In the genomic region with DNA sequence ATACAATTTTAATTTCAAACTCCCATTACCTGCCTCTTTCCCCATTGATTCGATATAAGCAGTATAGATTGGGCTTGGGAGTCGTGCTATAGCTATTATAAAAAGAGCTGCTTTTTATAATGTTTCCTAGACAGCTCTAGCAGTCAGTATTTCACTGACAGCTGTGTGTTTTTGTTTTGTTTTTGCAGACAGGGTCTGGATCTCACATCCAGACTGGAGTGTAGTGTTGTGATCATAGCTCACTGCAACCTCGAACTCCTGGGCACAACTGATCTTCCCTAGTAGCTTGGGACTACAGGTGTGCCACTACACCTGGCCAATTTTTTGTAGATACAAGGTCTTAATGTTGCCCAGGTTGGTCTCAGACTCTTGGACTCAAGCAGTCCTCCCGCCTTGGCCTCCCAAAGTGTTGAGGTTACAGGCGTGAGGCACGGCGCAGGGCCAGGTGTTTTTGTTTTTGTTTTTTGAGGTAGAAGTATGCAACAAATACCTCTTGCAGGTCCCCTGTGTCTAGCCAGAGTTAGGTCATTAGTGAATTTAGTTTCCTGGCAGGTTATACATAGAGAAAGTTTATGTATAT, we compare ENCODE assay signal across 8 cellular contexts. TPM values are rescaled to one million over a fixed set of nuclear protein-coding genes. Genes with fewer than 3 reads are reported as not detected.
A peak's percentile ranks its signal among the peaks of the same experiment; 100 is the strongest.
DNase-seq lines count a peak whose midpoint lies in the region; ATAC-seq, FAIRE-seq and TF ChIP-seq lines count a peak whose summit lies in the region.

No MANE protein-coding gene starts in this region.

- no peak for TF ChIP-seq POLR2A in K562 (conservative IDR thresholded peaks at IDR 0.05)

- BruUV-seq in K562 (replicated peaks; lab: Mats Ljungman, UMichigan) = no TSS peak

- peak overlapping the region; percentile 97; the same call in 1 of the 2 replicates for H3K27ac ChIP-seq in 22Rv1
- peak overlapping the region; percentile 98 for H3K27ac ChIP-seq in HL-60 (replicated peaks)
- H3K27ac ChIP-seq in K562 (ENCODE audit: extremely low read depth, low read depth, low read length) = peak overlapping the region; percentile 97
- peak overlapping the region; percentile 99 for H3K27ac ChIP-seq in mesodermal cell (ENCODE audit: low read depth, low read length, severe bottlenecking)

- H3K36me3 ChIP-seq in K562 (ENCODE audit: control insufficient read depth, insufficient read depth, low read length) (peaks cover 52% of the 10 kb centered on the region), mesodermal cell (ENCODE audit: control insufficient read depth, insufficient read depth, low read length) (peaks cover 33% of the 10 kb centered on the region)

- ATAC-seq in K562 = no peak

- DNase-seq in HL-60 (ENCODE audit: low read depth in 1 of 2, low spot score in 1 of 2) = no peak
- no peak for DNase-seq in K562 (ENCODE audit: extremely low read depth in 1 of 4, low spot score in 3 of 4)
- DNase-seq in stimulated activated naive CD4-positive, alpha-beta T cell (lab: John Stamatoyannopoulos, UW) = no peak
- DNase-seq in A172 (ENCODE audit: low spot score) = no peak
- no peak for DNase-seq in NCI-H1417 treated with DMSO at 0.1 percent for 48 hours (lab: John Stamatoyannopoulos, UW)
- no peak for DNase-seq in effector CD4-positive, alpha-beta T cell

- peaks cover 35% of the 10 kb centered on the region for H4K20me1 ChIP-seq in K562 (replicated peaks; ENCODE audit: control insufficient read depth, insufficient read depth, low read length)

- H3K4me3 ChIP-seq in HL-60 (replicated peaks; ENCODE audit: insufficient read depth, low read length) = peak overlapping the region; percentile 92
- peak overlapping the region; percentile 88 for H3K4me3 ChIP-seq in K562
- peak overlapping the region; percentile 100 for H3K4me3 ChIP-seq in mesodermal cell (ENCODE audit: extremely low read depth, insufficient read depth, low read length, poor library complexity, severe bottlenecking)

- peak overlapping the region; percentile 89 to 99 for H3K9ac ChIP-seq in K562 (ENCODE audit: insufficient read depth in 1 of 2, low read depth in 2 of 2, low read length in 2 of 2)

- 4% methylated on average over 7 of the region's 7 CpGs for WGBS in K562 (ENCODE audit: insufficient coverage, low coverage, missing lambda C conversion rate)
- 30 to 42% methylated on average over 1 to 5 of the region's 7 CpGs for WGBS in mesodermal cell (ENCODE audit: insufficient coverage in 2 of 2), 2 experiments

- H3K27me3 ChIP-seq in HL-60 (ENCODE audit: insufficient read depth, poor library complexity, severe bottlenecking) = no peaks in the 10 kb centered on the region
- no peaks in the 10 kb centered on the region for H3K27me3 ChIP-seq in K562 (ENCODE audit: control insufficient read depth in 2 of 2, insufficient read depth in 2 of 2, low read length in 2 of 2)

- H3K9me1 ChIP-seq in K562 (ENCODE audit: control insufficient read depth, insufficient read depth, low read length) = peaks cover 3% of the 10 kb centered on the region

- no peak for FAIRE-seq in K562 (lab: Jason Lieb, UNC)

- CTCF ChIA-PET in K562 (lab: Yijun Ruan, JAX; ENCODE audit: low intra/inter-chr PET ratio) = no interaction called here

- no peak for TF ChIP-seq RAD21 in K562 (CRISPR knock-in tag; conservative IDR thresholded peaks at IDR 0.05 in 1 of 2, IDR thresholded peaks at IDR 0.05 in 1 of 2)

- no peak for TF ChIP-seq EP300 in K562 (IDR thresholded peaks at IDR 0.05; ENCODE audit: low read length)

- H3K9me3 ChIP-seq in K562 (replicated peaks; ENCODE audit: control insufficient read depth, insufficient read depth, low read depth, low read length) (no peaks in the 10 kb centered on the region), mesodermal cell (ENCODE audit: control insufficient read depth, low read length) (no peaks in the 10 kb centered on the region)

- intact Hi-C loops in K562 (cut with micrococcal nuclease) = no loop called here

- POLR2A ChIA-PET in K562 (lab: Yijun Ruan, JAX) = interaction anchor here (0.6 to 10.2 kb wide), 38 partner anchors 9 to 1223 kb away, joined by 3 to 142 read pairs (median 5); partner anchors contain the start of genes AKR1A1, CCDC163, GPBP1L1 and HECTD3

- no peak overlapping the region for H2AFZ ChIP-seq in K562 (ENCODE audit: low read depth, low read length)

- H3K4me1 ChIP-seq in K562 (replicated peaks in 1 of 2; ENCODE audit: control insufficient read depth in 2 of 2, insufficient read depth in 2 of 2, low read length in 2 of 2) = peaks cover 6 to 31% of the 10 kb centered on the region in 2 experiments; a peak in 4 of 5 replicates
- H3K4me1 ChIP-seq in mesodermal cell (ENCODE audit: control insufficient read depth, insufficient read depth, low read length, poor library complexity, severe bottlenecking) = no peaks in the 10 kb centered on the region

- in situ Hi-C loops in K562 (cut with MboI) = no loop called here

- H3K79me2 ChIP-seq in K562 (ENCODE audit: control insufficient read depth, insufficient read depth, low read length) = peaks cover 71% of the 10 kb centered on the region

- TF ChIP-seq CTCF in 22Rv1 (IDR thresholded peaks at IDR 0.05) (no peak), HL-60 (IDR thresholded peaks at IDR 0.05; ENCODE audit: insufficient read depth, low read length) (no peak), K562 (IDR thresholded peaks at IDR 0.05 in 2 of 3, conservative IDR thresholded peaks at IDR 0.05 in 1 of 3; ENCODE audit: insufficient read depth in 2 of 3, low read depth in 1 of 3, low read length in 3 of 3) (no peak)

- peak overlapping the region; percentile 99 for H3K4me2 ChIP-seq in K562 (ENCODE audit: insufficient read depth, low read length)

RNA-seq across cellular contexts. Expression of gene NASP, which starts 1.7 kb away (rescaled TPM):
- 238 and 493 TPM in 2 replicates for total RNA-seq in K562 (2011; cell fraction: chromatin; rRNA removed; ENCODE audit: low replicate concordance)
- 142 and 174 TPM in 2 replicates for total RNA-seq in K562 (2011; cell fraction: nucleolus; rRNA removed)
- total RNA-seq in K562 (2011; cell fraction: nucleoplasm; rRNA removed) = 284 and 450 TPM in 2 replicates
- total RNA-seq in K562 (2014; rRNA removed) = 348 and 419 TPM in 2 replicates
- 452 and 498 TPM in 2 replicates for total RNA-seq in K562 (2014; rRNA removed; fragmentation: Illumina TruSeq; extraction: Trizol)
- total RNA-seq in K562 (2015; rRNA removed; fragmentation: Illumina TruSeq; extraction: Trizol) = 479 and 526 TPM in 2 replicates
- total RNA-seq in K562 (2021) = 297 and 341 TPM in 2 replicates
- polyA plus RNA-seq in K562 (2011; rRNA removed) = 279 and 361 TPM in 2 replicates
- polyA plus RNA-seq in K562 (2011; cell fraction: cytosol; rRNA removed) = 164 and 221 TPM in 2 replicates
- 319 and 321 TPM in 2 replicates for polyA plus RNA-seq in K562 (2011; cell fraction: nucleus; rRNA removed)
- polyA plus RNA-seq in K562 (2012) = 265 and 362 TPM in 2 replicates
- 471 and 546 TPM in 2 replicates for polyA plus RNA-seq in K562 (2014; fragmentation: Illumina TruSeq; extraction: Trizol)
- 100 to 1,000 TPM; 199 to 369 TPM for polyA plus RNA-seq in K562 (2014; fragmentation: Nextera tagmentation; extraction: Ambion mirVana)
- 496 and 578 TPM in 2 replicates for polyA plus RNA-seq in K562 (2014; rRNA removed)
- 269 and 276 TPM in 2 replicates for polyA minus RNA-seq in K562 (2011; rRNA and poly(A)+ RNA removed)
- polyA minus RNA-seq in K562 (2011; cell fraction: cytosol; rRNA and poly(A)+ RNA removed) = 152 and 212 TPM in 2 replicates
- polyA minus RNA-seq in K562 (2011; cell fraction: nucleus; rRNA and poly(A)+ RNA removed) = 132 and 189 TPM in 2 replicates
- 219 TPM for polyA plus RNA-seq in mesodermal cell (2013, experiment 1 of 2)
- 255 TPM for polyA plus RNA-seq in mesodermal cell (2013, experiment 2 of 2)
- 135 and 136 TPM in 2 replicates for total RNA-seq in A172 (2014; rRNA removed; shearing (Covaris generic))

RNA-seq across cellular contexts. Expression of gene AKR1A1, which starts 35.0 kb away (rescaled TPM):
- 130 and 233 TPM in 2 replicates for total RNA-seq in K562 (2011; cell fraction: chromatin; rRNA removed; ENCODE audit: low replicate concordance)
- total RNA-seq in K562 (2011; cell fraction: nucleolus; rRNA removed) = 180 and 202 TPM in 2 replicates
- 172 and 179 TPM in 2 replicates for total RNA-seq in K562 (2011; cell fraction: nucleoplasm; rRNA removed)
- total RNA-seq in K562 (2014; rRNA removed) (98.6 and 121 TPM in 2 replicates), K562 (2014; rRNA removed; fragmentation: Illumina TruSeq; extraction: Trizol) (99.7 and 132 TPM in 2 replicates), K562 (2015; rRNA removed; fragmentation: Illumina TruSeq; extraction: Trizol) (126 and 127 TPM in 2 replicates), K562 (2021) (142 and 177 TPM in 2 replicates)
- polyA plus RNA-seq in K562 (2011; rRNA removed) (211 and 285 TPM in 2 replicates), K562 (2014; fragmentation: Illumina TruSeq; extraction: Trizol) (139 TPM in 2 replicates), K562 (2014; fragmentation: Nextera tagmentation; extraction: Ambion mirVana) (100 to 1,000 TPM in 1 of 2 experiments, 10 to 100 TPM in 1; 68.6 to 114 TPM), K562 (2014; rRNA removed) (150 and 184 TPM in 2 replicates)
- 210 and 307 TPM in 2 replicates for polyA plus RNA-seq in K562 (2011; cell fraction: cytosol; rRNA removed)
- polyA plus RNA-seq in K562 (2011; cell fraction: nucleus; rRNA removed) = 171 and 202 TPM in 2 replicates
- polyA plus RNA-seq in K562 (2012) = 173 and 250 TPM in 2 replicates
- 165 and 169 TPM in 2 replicates for polyA minus RNA-seq in K562 (2011; rRNA and poly(A)+ RNA removed)
- polyA minus RNA-seq in K562 (2011; cell fraction: cytosol; rRNA and poly(A)+ RNA removed) = 102 and 104 TPM in 2 replicates
- polyA minus RNA-seq in K562 (2011; cell fraction: nucleus; rRNA and poly(A)+ RNA removed) = 66.4 and 89.5 TPM in 2 replicates
- polyA plus RNA-seq in mesodermal cell (2013, experiment 1 of 2) = 124 TPM
- 118 TPM for polyA plus RNA-seq in mesodermal cell (2013, experiment 2 of 2)
- 86.0 and 99.4 TPM in 2 replicates for total RNA-seq in A172 (2014; rRNA removed; shearing (Covaris generic))

RNA-seq across cellular contexts. Expression of gene CCDC17, which starts 38.3 kb away (rescaled TPM):
- total RNA-seq in K562 (2011; cell fraction: chromatin; rRNA removed; ENCODE audit: low replicate concordance) = 10.6 and 21.6 TPM in 2 replicates
- total RNA-seq in K562 (2011; cell fraction: nucleolus; rRNA removed) = 10.8 and 12.8 TPM in 2 replicates
- total RNA-seq in K562 (2011; cell fraction: nucleoplasm; rRNA removed) = 9.5 and 12.6 TPM in 2 replicates
- total RNA-seq in K562 (2014; rRNA removed) (0.82 and 2.1 TPM in 2 replicates), K562 (2014; rRNA removed; fragmentation: Illumina TruSeq; extraction: Trizol) (0.62 and 0.73 TPM in 2 replicates), K562 (2015; rRNA removed; fragmentation: Illumina TruSeq; extraction: Trizol) (1.1 and 1.3 TPM in 2 replicates), K562 (2021) (2.0 and 2.4 TPM in 2 replicates)
- polyA plus RNA-seq in K562 (2011; rRNA removed) (0.85 and 1.4 TPM in 2 replicates), K562 (2014; fragmentation: Illumina TruSeq; extraction: Trizol) (0.51 and 0.54 TPM in 2 replicates), K562 (2014; fragmentation: Nextera tagmentation; extraction: Ambion mirVana) (under 1 TPM; 0.20 TPM), K562 (2014; rRNA removed) (1.4 and 1.6 TPM in 2 replicates)
- polyA plus RNA-seq in K562 (2011; cell fraction: cytosol; rRNA removed) = 0.78 and 0.98 TPM in 2 replicates
- polyA plus RNA-seq in K562 (2011; cell fraction: nucleus; rRNA removed) = 9.2 and 13.3 TPM in 2 replicates
- 0.56 and 1.4 TPM in 2 replicates for polyA plus RNA-seq in K562 (2012)
- 1.3 and 1.7 TPM in 2 replicates for polyA minus RNA-seq in K562 (2011; rRNA and poly(A)+ RNA removed)
- polyA minus RNA-seq in K562 (2011; cell fraction: cytosol; rRNA and poly(A)+ RNA removed) = 0.76 and 0.91 TPM in 2 replicates
- 3.5 and 3.7 TPM in 2 replicates for polyA minus RNA-seq in K562 (2011; cell fraction: nucleus; rRNA and poly(A)+ RNA removed)
- 2.2 TPM for polyA plus RNA-seq in mesodermal cell (2013, experiment 1 of 2)
- 1.6 TPM for polyA plus RNA-seq in mesodermal cell (2013, experiment 2 of 2)
- 0.26 and 0.38 TPM in 2 replicates for total RNA-seq in A172 (2014; rRNA removed; shearing (Covaris generic))
